33 cellular contexts compared by ENCODE assay signal in genomic region chr6:169302716-169303115, GRCh38. TPM values are rescaled to one million over a fixed set of nuclear protein-coding genes. Genes with fewer than 3 reads are reported as not detected.
A peak's percentile ranks its signal among the peaks of the same experiment; 100 is the strongest.
DNase-seq lines count a peak whose midpoint lies in the region; ATAC-seq and TF ChIP-seq lines count a peak whose summit lies in the region.
"Had no signal": no experiment of that assay in that cellular context is flagged by ENCODE, and none has a peak within 500 bp of the region (broad histone marks: within the 10 kb centered on the region; RNA-seq: fewer than 3 reads in every experiment).

No MANE protein-coding gene starts in this region.

- no peak for TF ChIP-seq POLR2A in esophagus muscularis mucosa (IDR thresholded peaks at IDR 0.05; ENCODE audit: low read depth)

- DNase-seq in activated CD4-positive, alpha-beta T cell treated with anti-CD3 and anti-CD28 coated beads, Interleukin-2, amount 10 ng/mL, durations not matched to agents 24 days and 14 days, result peak; percentile 33
- no peak for DNase-seq in activated CD4-positive, alpha-beta T cell treated with anti-CD3 and anti-CD28 coated beads, Interleukin-2, amount 50 U/mL, for 1 hour
- peak; percentile 9 for DNase-seq in activated CD8-positive, alpha-beta T cell treated with anti-CD3 and anti-CD28 coated beads, Interleukin-2, amount 10 ng/mL, durations not matched to agents 7 days and 5 days
- DNase-seq in activated CD8-positive, alpha-beta T cell treated with anti-CD3 and anti-CD28 coated beads for 36 hours, result no peak
- DNase-seq in esophagus muscularis mucosa (ENCODE audit: extremely low spot score), result peak; percentile 85
- no peak for DNase-seq in OCI-M1 (lab: John Stamatoyannopoulos, UW)
- DNase-seq: 8988T; ACHN; AML-193; BE2C; C1 segment of cervical spinal cord; Caco-2; Calu3; CD4-positive, alpha-beta memory T cell; CD4-positive, alpha-beta T cell; CD4-positive, CD25-positive, alpha-beta regulatory T cell; CD8-positive, alpha-beta memory T cell; CD8-positive, alpha-beta T cell; COR-L47; DMS 273 treated with DMSO at 0.1 percent for 48 hours; DMS153; DMS53; DMS79; DMS79 treated with DMSO at 0.1 percent for 48 hours; DND-41; EL had no signal

- H3K36me3 Mint-ChIP-seq in activated CD4-positive, alpha-beta T cell treated with anti-CD3 and anti-CD28 coated beads, Interleukin-2, amount 10 ng/mL, durations not matched to agents 24 days and 14 days (ENCODE audit: low read depth), result no peaks in the 10 kb centered on the region
- H3K36me3 Mint-ChIP-seq in activated CD8-positive, alpha-beta T cell treated with anti-CD3 and anti-CD28 coated beads, Interleukin-2, amount 10 ng/mL, durations not matched to agents 7 days and 5 days (ENCODE audit: low read depth), result no peaks in the 10 kb centered on the region
- H3K36me3 Mint-ChIP-seq in activated CD8-positive, alpha-beta T cell treated with anti-CD3 and anti-CD28 coated beads for 36 hours (ENCODE audit: low read depth), result no peaks in the 10 kb centered on the region
- H3K36me3 Mint-ChIP-seq: CD14-positive monocyte; CD4-positive, CD25-positive, alpha-beta regulatory T cell; CD8-positive, alpha-beta T cell had no signal

- no peak for ATAC-seq in activated CD8-positive, alpha-beta T cell treated with anti-CD3 and anti-CD28 coated beads, Interleukin-2, amount 10 ng/mL, durations not matched to agents 7 days and 5 days
- ATAC-seq in activated CD8-positive, alpha-beta T cell treated with anti-CD3 and anti-CD28 coated beads for 36 hours, result no peak
- ATAC-seq: A549; CD8-positive, alpha-beta T cell had no signal

- no peaks in the 10 kb centered on the region for H3K4me1 Mint-ChIP-seq in activated CD4-positive, alpha-beta T cell treated with anti-CD3 and anti-CD28 coated beads, Interleukin-2, amount 10 ng/mL, durations not matched to agents 24 days and 14 days
- H3K4me1 Mint-ChIP-seq in activated CD8-positive, alpha-beta T cell treated with anti-CD3 and anti-CD28 coated beads, Interleukin-2, amount 10 ng/mL, durations not matched to agents 7 days and 5 days (ENCODE audit: low read depth), result no peaks in the 10 kb centered on the region
- H3K4me1 Mint-ChIP-seq in activated CD8-positive, alpha-beta T cell treated with anti-CD3 and anti-CD28 coated beads for 36 hours (ENCODE audit: low read depth), result no peaks in the 10 kb centered on the region
- H3K4me1 Mint-ChIP-seq: B cell; CD14-positive monocyte; CD4-positive, alpha-beta memory T cell; CD4-positive, CD25-positive, alpha-beta regulatory T cell; CD8-positive, alpha-beta memory T cell had no signal

- 94% methylated on average over 2 of the region's 3 CpGs for WGBS in esophagus muscularis mucosa

- H3K9me3 ChIP-seq in esophagus muscularis mucosa, result peaks cover 0 to 7% (median 3%) of the 10 kb centered on the region in 4 donors
- H3K9me3 ChIP-seq: BE2C, Caco-2 had no signal

- no peak for TF ChIP-seq EP300 in esophagus muscularis mucosa (IDR thresholded peaks at IDR 0.05)

- H3K4me3 Mint-ChIP-seq in activated CD4-positive, alpha-beta T cell treated with anti-CD3 and anti-CD28 coated beads, Interleukin-2, amount 10 ng/mL, durations not matched to agents 24 days and 14 days, result no peak overlapping the region
- H3K4me3 Mint-ChIP-seq in activated CD8-positive, alpha-beta T cell treated with anti-CD3 and anti-CD28 coated beads, Interleukin-2, amount 10 ng/mL, durations not matched to agents 7 days and 5 days, result no peak overlapping the region
- no peak overlapping the region for H3K4me3 Mint-ChIP-seq in activated CD8-positive, alpha-beta T cell treated with anti-CD3 and anti-CD28 coated beads for 36 hours
- H3K4me3 Mint-ChIP-seq: B cell; CD14-positive monocyte; CD4-positive, alpha-beta memory T cell; CD4-positive, alpha-beta T cell; CD4-positive, CD25-positive, alpha-beta regulatory T cell; CD8-positive, alpha-beta memory T cell; CD8-positive, alpha-beta T cell had no signal

- CTCF ChIA-PET in activated CD8-positive, alpha-beta T cell treated with anti-CD3 and anti-CD28 coated beads, Interleukin-2, amount 10 ng/mL, durations not matched to agents 7 days and 5 days (lab: Charles Lee), result no interaction called here
- CTCF ChIA-PET in activated CD8-positive, alpha-beta T cell treated with anti-CD3 and anti-CD28 coated beads for 36 hours (lab: Charles Lee), result no interaction called here

- H3K27ac Mint-ChIP-seq in activated CD4-positive, alpha-beta T cell treated with anti-CD3 and anti-CD28 coated beads, Interleukin-2, amount 10 ng/mL, durations not matched to agents 24 days and 14 days, result no peak overlapping the region
- no peak overlapping the region for H3K27ac Mint-ChIP-seq in activated CD8-positive, alpha-beta T cell treated with anti-CD3 and anti-CD28 coated beads, Interleukin-2, amount 10 ng/mL, durations not matched to agents 7 days and 5 days
- no peak overlapping the region for H3K27ac Mint-ChIP-seq in activated CD8-positive, alpha-beta T cell treated with anti-CD3 and anti-CD28 coated beads for 36 hours
- H3K27ac Mint-ChIP-seq: B cell; CD4-positive, alpha-beta memory T cell; CD4-positive, alpha-beta T cell; CD4-positive, CD25-positive, alpha-beta regulatory T cell; CD8-positive, alpha-beta T cell had no signal

- no peaks in the 10 kb centered on the region for H3K36me3 ChIP-seq in esophagus muscularis mucosa
- H3K36me3 ChIP-seq: BE2C, BLaER1 had no signal

- H3K4me1 ChIP-seq in esophagus muscularis mucosa, result no peaks in the 10 kb centered on the region
- H3K4me1 ChIP-seq: A549; BE2C; BLaER1; BLaER1 treated with 17β-estradiol and CSF1 and Interleukin-3, amounts not matched to agents 10 nM and 100 nM; Caco-2 had no signal

- no peaks in the 10 kb centered on the region for H3K27me3 ChIP-seq in esophagus muscularis mucosa
- H3K27me3 ChIP-seq: BE2C; BLaER1; BLaER1 treated with 17β-estradiol and CSF1 and Interleukin-3, amounts not matched to agents 10 nM and 100 nM had no signal

- no peak for TF ChIP-seq CTCF in activated CD8-positive, alpha-beta T cell treated with anti-CD3 and anti-CD28 coated beads for 36 hours (IDR thresholded peaks at IDR 0.05)
- TF ChIP-seq CTCF in esophagus muscularis mucosa (IDR thresholded peaks at IDR 0.05), result no peak

- POLR2A ChIA-PET in activated CD8-positive, alpha-beta T cell treated with anti-CD3 and anti-CD28 coated beads, Interleukin-2, amount 10 ng/mL, durations not matched to agents 7 days and 5 days (lab: Charles Lee), result no interaction called here
- POLR2A ChIA-PET in activated CD8-positive, alpha-beta T cell treated with anti-CD3 and anti-CD28 coated beads for 36 hours (lab: Charles Lee), result no interaction called here

- H3K27ac ChIP-seq in esophagus muscularis mucosa (replicated peaks in 1 of 4), result no peak overlapping the region
- H3K27ac ChIP-seq: 22Rv1; A549; BLaER1; BLaER1 treated with 17β-estradiol and CSF1 and Interleukin-3, amounts not matched to agents 10 nM and 100 nM; C4-2B had no signal

- peaks cover 3% of the 10 kb centered on the region for H3K27me3 Mint-ChIP-seq in activated CD4-positive, alpha-beta T cell treated with anti-CD3 and anti-CD28 coated beads, Interleukin-2, amount 10 ng/mL, durations not matched to agents 24 days and 14 days
- peaks cover 11% of the 10 kb centered on the region for H3K27me3 Mint-ChIP-seq in activated CD8-positive, alpha-beta T cell treated with anti-CD3 and anti-CD28 coated beads, Interleukin-2, amount 10 ng/mL, durations not matched to agents 7 days and 5 days (ENCODE audit: low read depth)
- peaks cover 12% of the 10 kb centered on the region for H3K27me3 Mint-ChIP-seq in activated CD8-positive, alpha-beta T cell treated with anti-CD3 and anti-CD28 coated beads for 36 hours

- intact Hi-C loops in activated CD4-positive, alpha-beta T cell treated with anti-CD3 and anti-CD28 coated beads, Interleukin-2, amount 10 ng/mL, durations not matched to agents 24 days and 14 days (cut with micrococcal nuclease), result no loop called here
- intact Hi-C loops in activated CD8-positive, alpha-beta T cell treated with anti-CD3 and anti-CD28 coated beads for 36 hours (cut with micrococcal nuclease), result no loop called here
- intact Hi-C loops in esophagus muscularis mucosa (cut with DNase I), result no loop called here

- H3K9me3 Mint-ChIP-seq in activated CD4-positive, alpha-beta T cell treated with anti-CD3 and anti-CD28 coated beads, Interleukin-2, amount 10 ng/mL, durations not matched to agents 24 days and 14 days, result peaks cover 8% of the 10 kb centered on the region
- H3K9me3 Mint-ChIP-seq in activated CD8-positive, alpha-beta T cell treated with anti-CD3 and anti-CD28 coated beads, Interleukin-2, amount 10 ng/mL, durations not matched to agents 7 days and 5 days (ENCODE audit: insufficient read depth), result no peaks in the 10 kb centered on the region
- peaks cover 3% of the 10 kb centered on the region for H3K9me3 Mint-ChIP-seq in activated CD8-positive, alpha-beta T cell treated with anti-CD3 and anti-CD28 coated beads for 36 hours

- H3K4me3 ChIP-seq in esophagus muscularis mucosa, result no peak overlapping the region
- H3K4me3 ChIP-seq: A549; BLaER1; BLaER1 treated with 17β-estradiol and CSF1 and Interleukin-3, amounts not matched to agents 10 nM and 100 nM had no signal

RNA-seq across cellular contexts. Expression of gene THBS2, which starts 49.1 kb away (rescaled TPM):
- total RNA-seq in activated CD4-positive, alpha-beta T cell treated with anti-CD3 and anti-CD28 coated beads, Interleukin-2, amount 10 ng/mL, durations not matched to agents 24 days and 14 days, result not detected in 2 replicates
- total RNA-seq in activated CD8-positive, alpha-beta T cell treated with anti-CD3 and anti-CD28 coated beads, Interleukin-2, amount 10 ng/mL, durations not matched to agents 7 days and 5 days, result not detected
- total RNA-seq in activated CD8-positive, alpha-beta T cell treated with anti-CD3 and anti-CD28 coated beads for 36 hours, result not detected
- 10 to 100 TPM; 25.7 to 36.4 (median 28.8) TPM for total RNA-seq in esophagus muscularis mucosa
- total RNA-seq: B cell; Calu3; CD4-positive, alpha-beta memory T cell; CD4-positive, alpha-beta T cell; CD4-positive, CD25-positive, alpha-beta regulatory T cell; CD8-positive, alpha-beta memory T cell; CD8-positive, alpha-beta T cell had no signal

Comparison
In these comparisons a context has a peak if more than half of its experiments do, and no peak if none do; other contexts are left out.
1. DNase-seq: peak in activated CD4-positive, alpha-beta T cell treated with anti-CD3 and anti-CD28 coated beads, Interleukin-2, amount 10 ng/mL, durations not matched to agents 24 days and 14 days (single experiment), activated CD8-positive, alpha-beta T cell treated with anti-CD3 and anti-CD28 coated beads, Interleukin-2, amount 10 ng/mL, durations not matched to agents 7 days and 5 days (single experiment) and esophagus muscularis mucosa (single experiment); none in activated CD4-positive, alpha-beta T cell treated with anti-CD3 and anti-CD28 coated beads, Interleukin-2, amount 50 U/mL, for 1 hour (single experiment), activated CD8-positive, alpha-beta T cell treated with anti-CD3 and anti-CD28 coated beads for 36 hours (single experiment) and OCI-M1 (single experiment).
2. RNA of gene THBS2, which starts 49.1 kb away (total RNA-seq): 25.7 to 36.4 TPM in esophagus muscularis mucosa; not detected in activated CD8-positive, alpha-beta T cell treated with anti-CD3 and anti-CD28 coated beads for 36 hours, not detected in activated CD4-positive, alpha-beta T cell treated with anti-CD3 and anti-CD28 coated beads, Interleukin-2, amount 10 ng/mL, durations not matched to agents 24 days and 14 days and not detected in activated CD8-positive, alpha-beta T cell treated with anti-CD3 and anti-CD28 coated beads, Interleukin-2, amount 10 ng/mL, durations not matched to agents 7 days and 5 days; every median in the first group is over 10 times any median in the second.